Comparison of ENCODE assay signal across 8 cellular contexts in the genomic region with DNA sequence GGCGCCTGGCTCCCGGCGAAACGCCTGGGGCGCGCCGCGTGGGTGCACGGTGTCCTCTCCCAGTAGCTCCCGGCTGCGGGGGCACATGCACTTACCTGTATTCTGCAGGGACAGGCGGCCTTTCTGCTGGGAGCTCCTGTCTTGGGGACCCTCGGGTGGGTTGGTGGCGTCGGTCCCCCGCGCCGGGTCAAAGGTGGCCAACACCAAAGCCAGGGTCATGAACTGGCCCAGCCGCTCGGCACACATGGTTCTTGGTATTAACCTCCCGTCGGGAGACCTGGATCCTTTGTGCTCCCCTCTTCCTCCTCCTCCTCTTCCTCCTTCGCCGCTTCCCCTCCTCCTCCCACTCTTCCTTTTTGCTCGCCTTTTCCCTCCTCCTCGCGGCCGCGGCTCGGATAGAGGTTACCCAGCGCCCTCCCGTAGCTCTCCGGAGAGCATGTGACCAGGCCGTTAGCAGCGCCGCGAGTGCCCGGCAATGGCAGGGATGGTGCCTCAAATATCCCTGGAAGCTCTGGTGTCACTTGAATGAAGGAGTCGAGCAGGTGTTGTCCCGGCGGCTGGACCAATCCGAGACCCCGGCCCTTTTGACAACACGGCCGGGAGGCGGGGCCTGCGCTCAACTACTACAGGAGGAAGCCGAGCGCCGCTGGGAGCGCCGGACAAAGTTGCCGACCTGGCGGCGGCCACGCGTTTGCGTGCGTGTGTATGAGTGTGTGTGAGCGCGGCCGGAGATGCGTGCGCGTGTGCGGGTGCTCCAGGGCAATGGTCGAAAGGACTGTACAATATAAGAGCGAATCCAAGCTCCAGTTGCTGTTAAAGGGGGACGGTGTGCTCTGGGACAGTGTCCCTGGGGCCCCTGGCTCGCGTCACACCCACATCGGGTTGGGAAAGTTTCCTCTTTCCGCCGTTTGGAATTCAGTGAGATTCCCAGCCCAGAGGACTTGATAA. TPM values are rescaled to one million over a fixed set of nuclear protein-coding genes. Genes with fewer than 3 reads are reported as not detected.
DNase-seq lines count a peak whose midpoint lies in the region; ATAC-seq, FAIRE-seq and TF ChIP-seq lines count a peak whose summit lies in the region.

A gene with protein sequence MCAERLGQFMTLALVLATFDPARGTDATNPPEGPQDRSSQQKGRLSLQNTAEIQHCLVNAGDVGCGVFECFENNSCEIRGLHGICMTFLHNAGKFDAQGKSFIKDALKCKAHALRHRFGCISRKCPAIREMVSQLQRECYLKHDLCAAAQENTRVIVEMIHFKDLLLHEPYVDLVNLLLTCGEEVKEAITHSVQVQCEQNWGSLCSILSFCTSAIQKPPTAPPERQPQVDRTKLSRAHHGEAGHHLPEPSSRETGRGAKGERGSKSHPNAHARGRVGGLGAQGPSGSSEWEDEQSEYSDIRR (minus strand): TSS at position 467 of the 948 bp plus-strand sequence. CDS start 221 bp downstream, at position 246.

- peak; percentile 81 for TF ChIP-seq POLR2A in GM15510 (IDR thresholded peaks at IDR 0.05; ENCODE audit: borderline replicate concordance, extremely low read depth, insufficient read length)

- peak within 1 kb of the TSS; percentile 46 to 64 (median 56) for H3K4me3 ChIP-seq in pancreas

- ATAC-seq in HG03039 (IDR thresholded peaks at IDR 0.05; ENCODE audit: unreplicated experiment), result peak; percentile 34
- ATAC-seq in activated T-helper 17 cell treated with anti-CD3 and anti-CD28 coated beads, Interleukin-2, amount 50 U/mL, for 72 hours (replicated peaks), result peak; percentile 58
- ATAC-seq in pancreas, result peak; percentile 79 to 82 (median 80)
- no peak for ATAC-seq in GM21528 (IDR thresholded peaks at IDR 0.05; ENCODE audit: low FRiP score, unreplicated experiment)

- intact Hi-C loops in head of caudate nucleus (cut with DNase I) (loop anchor here (5.0 kb wide), 1 partner anchor 346 kb away; a partner anchor contains a TSS), pancreas (cut with DNase I) (no loop called here)

- peak within 1 kb of the TSS; percentile 93 for H3K27ac Mint-ChIP-seq in activated T-helper 17 cell treated with anti-CD3 and anti-CD28 coated beads, Interleukin-2, amount 50 U/mL, for 72 hours

- H3K4me3 Mint-ChIP-seq in activated T-helper 17 cell treated with anti-CD3 and anti-CD28 coated beads, Interleukin-2, amount 50 U/mL, for 72 hours, result peak within 1 kb of the TSS; percentile 92

- WGBS in pancreas, 2 donors, result 0 to 1% methylated on average over 69 to 74 of the region's 74 CpGs

- FAIRE-seq in pancreas (lab: Jason Lieb, UNC), result no peak

- peaks cover 34% of the 10 kb centered on the region for H3K36me3 Mint-ChIP-seq in activated T-helper 17 cell treated with anti-CD3 and anti-CD28 coated beads, Interleukin-2, amount 50 U/mL, for 72 hours (ENCODE audit: low read depth)

- H3K9me3 Mint-ChIP-seq in activated T-helper 17 cell treated with anti-CD3 and anti-CD28 coated beads, Interleukin-2, amount 50 U/mL, for 72 hours, result no peaks in the 10 kb centered on the region

- H3K27ac ChIP-seq in 22Rv1 (peak within 1 kb of the TSS; percentile 65), pancreas (peak within 1 kb of the TSS; percentile 55 to 69 (median 60))

- no peaks in the 10 kb centered on the region for H3K27me3 ChIP-seq in pancreas

- TF ChIP-seq CTCF in 22Rv1 (IDR thresholded peaks at IDR 0.05), result no peak
- no peak for TF ChIP-seq CTCF in pancreas (IDR thresholded peaks at IDR 0.05)

- H3K9me3 ChIP-seq in pancreas, result no peaks in the 10 kb centered on the region

- H3K27me3 Mint-ChIP-seq in activated T-helper 17 cell treated with anti-CD3 and anti-CD28 coated beads, Interleukin-2, amount 50 U/mL, for 72 hours, result peaks cover 63% of the 10 kb centered on the region

- peak; percentile 64 for DNase-seq in NCI-H2107 (lab: John Stamatoyannopoulos, UW)
- peak in 32 of 42 donors; percentile 15 to 63 (median 35) for DNase-seq in head of caudate nucleus
- peak; percentile 91 to 97 (median 93) for DNase-seq in pancreas

- H3K36me3 ChIP-seq in pancreas, result no peaks in the 10 kb centered on the region

- H3K4me1 Mint-ChIP-seq in activated T-helper 17 cell treated with anti-CD3 and anti-CD28 coated beads, Interleukin-2, amount 50 U/mL, for 72 hours, result peaks cover 21% of the 10 kb centered on the region

- H3K4me1 ChIP-seq in pancreas, result peaks cover 12 to 14% (median 14%) of the 10 kb centered on the region in 3 donors

RNA-seq across cellular contexts. Expression of the gene that starts here (rescaled TPM):
- total RNA-seq in activated T-helper 17 cell treated with anti-CD3 and anti-CD28 coated beads, Interleukin-2, amount 50 U/mL, for 72 hours, result 1 to 10 TPM; 4.3 to 6.2 TPM
- 100 to 1,000 TPM in 1 of 6 donors, 10 to 100 TPM in 4, 1 to 10 TPM in 1; 6.8 to 117 (median 14.1) TPM for total RNA-seq in pancreas
- polyA plus RNA-seq in pancreas, result 1 to 10 TPM; 6.1 to 6.9 TPM

Comparison
In these comparisons a context has a peak if more than half of its experiments do, and no peak if none do; other contexts are left out.
1. DNase-seq: peak in every context shown above with its lines; median percentile 93 in pancreas; 64 in NCI-H2107; 35 in head of caudate nucleus.